28 cellular contexts compared by ENCODE assay signal in the genomic region with DNA sequence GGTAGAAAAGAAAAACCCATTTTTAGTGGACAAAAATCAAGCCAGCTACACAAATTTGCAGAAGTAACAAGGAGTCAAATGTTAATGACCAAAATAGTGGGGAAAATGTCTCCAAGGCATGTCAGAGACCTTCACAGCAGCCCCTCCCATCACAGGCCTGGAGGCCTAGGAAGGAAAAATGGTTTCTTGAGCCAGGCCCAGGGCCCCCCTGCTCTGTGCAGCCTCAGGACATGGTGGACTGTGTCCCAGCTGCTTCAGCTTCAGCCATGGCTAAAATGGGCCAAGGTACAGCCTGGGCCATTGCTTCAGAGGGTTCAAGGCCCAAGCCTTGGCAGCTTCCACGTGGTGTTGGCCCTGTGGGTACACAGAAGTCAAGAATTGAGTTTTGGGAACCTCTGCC.
"Had no signal": no experiment of that assay in that cellular context is flagged by ENCODE, and none has a peak within 500 bp of the region (broad histone marks: within the 10 kb centered on the region; RNA-seq: fewer than 3 reads in every experiment).

No MANE protein-coding gene starts in this region.

- H3K27me3 ChIP-seq: stomach, suprapubic skin, testis, thyroid gland, tibial artery, tibial nerve, transverse colon, upper lobe of left lung, upper lobe of right lung, uterus, vagina had no signal

- H3K27me3 Mint-ChIP-seq: stimulated activated memory B cell treated with anti-CD40 and anti-IgM and Interleukin-4, amounts not matched to agents 10 μg/mL and 1 μg/mL and 100 μg/mL, for 72 hours; stimulated activated naive B cell treated with anti-CD40 and anti-IgM and Interleukin-4, amounts not matched to agents 10 μg/mL and 1 μg/mL and 100 μg/mL, for 72 hours; stimulated activated naive CD8-positive, alpha-beta T cell treated with anti-CD3 and anti-CD28 coated beads, Interleukin-15, amount 100 ng/mL, for 72 hours; stimulated activated naive CD8-positive, alpha-beta T cell treated with anti-CD3 and anti-CD28 coated beads, Interleukin-15, Interleukin-2, amounts not matched to agents 100 ng/mL and 50 ng/mL, for 24 hours; type B pancreatic cell had no signal

- DNase-seq: stimulated activated CD4-positive, alpha-beta T cell treated with anti-CD3 and anti-CD28 coated beads, Interleukin-2, amount 100 ng/mL, for 48 hours; stimulated activated CD4-positive, alpha-beta T cell treated with anti-CD3 and anti-CD28 coated beads, Interleukin-4, amount 100 ng/mL, for 1 hour; stimulated activated CD4-positive, alpha-beta T cell treated with anti-CD3 and anti-CD28 coated beads, Interleukin-4, amount 100 ng/mL, for 24 hours; stimulated activated CD4-positive, alpha-beta T cell treated with anti-CD3 and anti-CD28 coated beads, Interleukin-4, amount 100 ng/mL, for 4 hours; stimulated activated CD8-positive, alpha-beta memory T cell treated with anti-CD3 and anti-CD28 coated beads, Interleukin-4, amount 100 ng/mL, for 48 hours; stimulated activated naive B cell treated with anti-CD40 and anti-IgM and Interleukin-4, amounts not matched to agents 10 μg/mL and 1 μg/mL and 100 μg/mL, for 72 hours; stimulated activated naive CD4-positive, alpha-beta T cell; stimulated activated naive CD4-positive, alpha-beta T cell treated with Interleukin-2 at 50 U/mL for 16 hours; stimulated activated naive CD8-positive, alpha-beta T cell treated with anti-CD3 and anti-CD28 coated beads, Interleukin-15, amount 100 ng/mL, for 72 hours; stimulated activated naive CD8-positive, alpha-beta T cell treated with anti-CD3 and anti-CD28 coated beads, Interleukin-15, Interleukin-2, amounts not matched to agents 100 U/mL and 50 U/mL, for 24 hours; stomach; substantia nigra; testis; thyroid gland; tibial artery; transverse colon; trophoblast cell; upper lobe of left lung; upper lobe of right lung; uterus had no signal

- H3K36me3 ChIP-seq: stomach, suprapubic skin, thoracic aorta, thyroid gland, tibial artery, tibial nerve, transverse colon, upper lobe of left lung, upper lobe of right lung, uterus, vagina had no signal

- H3K36me3 Mint-ChIP-seq: stimulated activated effector memory CD8-positive, alpha-beta T cell treated with anti-CD3 and anti-CD28 coated beads, Interleukin-12 subunit alpha, Interleukin-12 subunit beta, amount 100 ng/mL, for 72 hours; stimulated activated memory B cell treated with anti-CD40 and anti-IgM and Interleukin-4, amounts not matched to agents 10 μg/mL and 1 μg/mL and 100 μg/mL, for 72 hours; stimulated activated naive B cell treated with anti-CD40 and anti-IgM and Interleukin-4, amounts not matched to agents 10 μg/mL and 1 μg/mL and 100 μg/mL, for 72 hours; type B pancreatic cell had no signal

- H3K27ac ChIP-seq: stomach, suprapubic skin, testis, thoracic aorta, thyroid gland, tibial artery, tibial nerve, transverse colon, upper lobe of left lung, upper lobe of right lung, uterus, vagina had no signal

- H3K9me3 ChIP-seq: suprapubic skin, testis, thoracic aorta, thyroid gland, tibial artery, uterus, vagina had no signal

- H3K4me3 ChIP-seq: stomach, suprapubic skin, testis, thoracic aorta, thyroid gland, tibial artery, tibial nerve, transverse colon, upper lobe of left lung, upper lobe of right lung, uterus, vagina had no signal

- H3K27ac Mint-ChIP-seq: stimulated activated effector memory CD8-positive, alpha-beta T cell treated with anti-CD3 and anti-CD28 coated beads, Interleukin-12 subunit alpha, Interleukin-12 subunit beta, amount 100 ng/mL, for 72 hours; stimulated activated memory B cell treated with anti-CD40 and anti-IgM and Interleukin-4, amounts not matched to agents 10 μg/mL and 1 μg/mL and 100 μg/mL, for 72 hours; stimulated activated naive B cell treated with anti-CD40 and anti-IgM and Interleukin-4, amounts not matched to agents 10 μg/mL and 1 μg/mL and 100 μg/mL, for 72 hours; stimulated activated naive CD8-positive, alpha-beta T cell treated with anti-CD3 and anti-CD28 coated beads, Interleukin-15, amount 100 ng/mL, for 72 hours; stimulated activated naive CD8-positive, alpha-beta T cell treated with anti-CD3 and anti-CD28 coated beads, Interleukin-15, Interleukin-2, amounts not matched to agents 100 ng/mL and 50 ng/mL, for 24 hours; type B pancreatic cell had no signal

- H3K4me1 Mint-ChIP-seq: stimulated activated effector memory CD8-positive, alpha-beta T cell treated with anti-CD3 and anti-CD28 coated beads, Interleukin-12 subunit alpha, Interleukin-12 subunit beta, amount 100 ng/mL, for 72 hours; stimulated activated memory B cell treated with anti-CD40 and anti-IgM and Interleukin-4, amounts not matched to agents 10 μg/mL and 1 μg/mL and 100 μg/mL, for 72 hours; stimulated activated naive B cell treated with anti-CD40 and anti-IgM and Interleukin-4, amounts not matched to agents 10 μg/mL and 1 μg/mL and 100 μg/mL, for 72 hours; stimulated activated naive CD8-positive, alpha-beta T cell treated with anti-CD3 and anti-CD28 coated beads, Interleukin-15, amount 100 ng/mL, for 72 hours had no signal

- H3K4me3 Mint-ChIP-seq: stimulated activated effector memory CD8-positive, alpha-beta T cell treated with anti-CD3 and anti-CD28 coated beads, Interleukin-12 subunit alpha, Interleukin-12 subunit beta, amount 100 ng/mL, for 72 hours; stimulated activated memory B cell treated with anti-CD40 and anti-IgM and Interleukin-4, amounts not matched to agents 10 μg/mL and 1 μg/mL and 100 μg/mL, for 72 hours; stimulated activated naive B cell treated with anti-CD40 and anti-IgM and Interleukin-4, amounts not matched to agents 10 μg/mL and 1 μg/mL and 100 μg/mL, for 72 hours; stimulated activated naive CD8-positive, alpha-beta T cell treated with anti-CD3 and anti-CD28 coated beads, Interleukin-15, amount 100 ng/mL, for 72 hours; stimulated activated naive CD8-positive, alpha-beta T cell treated with anti-CD3 and anti-CD28 coated beads, Interleukin-15, Interleukin-2, amounts not matched to agents 100 ng/mL and 50 ng/mL, for 24 hours; type B pancreatic cell had no signal

- H3K4me1 ChIP-seq: stomach, suprapubic skin, testis, thyroid gland, tibial artery, tibial nerve, transverse colon, upper lobe of left lung, upper lobe of right lung, uterus, vagina had no signal
